Comparison of ENCODE assay signal across 25 cellular contexts in genomic region chr18:79723628-79724027, GRCh38.
"Had no signal": no experiment of that assay in that cellular context is flagged by ENCODE, and none has a peak within 500 bp of the region (broad histone marks: within the 10 kb centered on the region; RNA-seq: fewer than 3 reads in every experiment).

No MANE protein-coding gene starts in this region.

- H3K4me1 ChIP-seq: sigmoid colon, spleen, upper lobe of right lung, uterus had no signal

- H3K27ac ChIP-seq: coronary artery, ovary, psoas muscle, sigmoid colon, spleen, thyroid gland, upper lobe of right lung, uterus had no signal

- ATAC-seq: left ventricle myocardium superior; psoas muscle; stimulated activated naive CD8-positive, alpha-beta T cell treated with anti-CD3 and anti-CD28 coated beads, Interleukin-15, amount 100 ng/mL, for 72 hours had no signal

- H3K27me3 Mint-ChIP-seq: central memory CD8-positive, alpha-beta T cell; memory B cell; stimulated activated naive CD8-positive, alpha-beta T cell treated with anti-CD3 and anti-CD28 coated beads, Interleukin-15, amount 100 ng/mL, for 72 hours had no signal

- H3K4me1 Mint-ChIP-seq: memory B cell had no signal

- H3K36me3 ChIP-seq: ovary, uterus had no signal

- H3K4me3 Mint-ChIP-seq: central memory CD8-positive, alpha-beta T cell; immature natural killer cell; memory B cell; natural killer cell; stimulated activated naive CD8-positive, alpha-beta T cell treated with anti-CD3 and anti-CD28 coated beads, Interleukin-15, amount 100 ng/mL, for 72 hours had no signal

- H3K27me3 ChIP-seq: ovary, sigmoid colon, spleen, thyroid gland, upper lobe of right lung, uterus had no signal

- H3K27ac Mint-ChIP-seq: memory B cell; stimulated activated naive CD8-positive, alpha-beta T cell treated with anti-CD3 and anti-CD28 coated beads, Interleukin-15, amount 100 ng/mL, for 72 hours had no signal

- DNase-seq: dermis blood vessel endothelial cell; effector memory CD4-positive, alpha-beta T cell; hypothalamus; immature natural killer cell; islet precursor cell; kidney glomerular epithelial cell; left ventricle myocardium superior; midbrain; natural killer cell; occipital lobe; ovary; psoas muscle; right cardiac atrium; sigmoid colon; spleen; stimulated activated CD4-positive, alpha-beta T cell treated with anti-CD3 and anti-CD28 coated beads, Interleukin-4, amount 100 ng/mL, for 4 hours; stimulated activated naive CD4-positive, alpha-beta T cell; stimulated activated naive CD8-positive, alpha-beta T cell treated with anti-CD3 and anti-CD28 coated beads, Interleukin-15, amount 100 ng/mL, for 72 hours; thyroid gland; upper lobe of right lung; uterus had no signal

- H3K9me3 Mint-ChIP-seq: central memory CD8-positive, alpha-beta T cell; natural killer cell had no signal

- H3K9me3 ChIP-seq: ovary, psoas muscle, sigmoid colon, thyroid gland, upper lobe of right lung, uterus had no signal

- H3K4me3 ChIP-seq: coronary artery, lung, ovary, psoas muscle, sigmoid colon, spleen, thyroid gland, upper lobe of right lung, uterus had no signal
